13 cellular contexts compared by ENCODE assay signal in the genomic region with DNA sequence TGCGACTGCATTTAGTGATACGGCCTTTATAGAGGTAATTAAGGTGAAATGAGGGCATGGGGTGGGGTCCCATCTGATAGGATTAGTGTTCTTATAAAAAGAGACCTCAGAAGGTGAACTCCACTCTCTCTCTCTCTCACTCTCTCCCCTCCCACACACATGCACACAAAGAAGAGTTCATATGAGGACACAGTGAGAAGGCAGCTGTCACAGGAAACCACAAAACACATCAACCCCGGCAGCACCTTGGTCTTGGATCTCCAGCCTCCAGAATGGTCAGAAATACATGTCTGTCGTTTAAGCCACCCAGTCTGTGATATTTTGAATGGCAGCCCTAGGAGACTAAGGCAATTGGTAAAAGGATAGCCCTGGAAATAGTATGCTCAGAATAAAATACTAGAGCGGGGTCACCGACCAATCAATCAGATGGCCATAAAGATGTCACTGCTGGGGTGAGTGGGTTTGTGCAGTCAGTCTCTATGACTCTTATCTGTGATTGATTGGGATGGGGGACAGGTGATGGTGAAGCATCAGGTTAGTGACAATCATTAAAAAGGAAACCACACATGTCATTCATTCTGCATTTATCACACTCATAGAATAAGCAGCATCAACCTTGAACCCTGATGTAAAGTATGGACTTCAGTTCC.
DNase-seq lines count a peak whose midpoint lies in the region; ATAC-seq and TF ChIP-seq lines count a peak whose summit lies in the region.
"Had no signal": no experiment of that assay in that cellular context is flagged by ENCODE, and none has a peak within 500 bp of the region (broad histone marks: within the 10 kb centered on the region; RNA-seq: fewer than 3 reads in every experiment).

No MANE protein-coding gene starts in this region.

- H3K27ac ChIP-seq in KOPT-K1 (ENCODE audit: low read depth, low read length, poor library complexity, severe bottlenecking) (peak overlapping the region; percentile 58), esophagus squamous epithelium (no peak overlapping the region), heart left ventricle (no peak overlapping the region)

- H3K4me1 ChIP-seq in esophagus squamous epithelium (no peaks in the 10 kb centered on the region), heart left ventricle (no peaks in the 10 kb centered on the region)

- intact Hi-C loops in esophagus squamous epithelium (cut with DNase I) (no loop called here), heart left ventricle (cut with DNase I) (no loop called here)

- H3K4me3 ChIP-seq in esophagus squamous epithelium, result no peak overlapping the region
- no peak overlapping the region for H3K4me3 ChIP-seq in heart left ventricle

- WGBS in esophagus squamous epithelium, 2 donors, result 55 to 70% methylated on average over 6 of the region's 6 CpGs
- WGBS in heart left ventricle, 4 donors, result 65 to 80% (median 74%) methylated on average over 6 of the region's 6 CpGs

- ATAC-seq in GM18498 (IDR thresholded peaks at IDR 0.05; ENCODE audit: unreplicated experiment) (peak; percentile 46), heart left ventricle (no peak), HG02981 (IDR thresholded peaks at IDR 0.05; ENCODE audit: unreplicated experiment) (no peak), esophagus mucosa (no peak)

- H3K36me3 ChIP-seq in KOPT-K1 (ENCODE audit: insufficient read depth, low read length), result no peaks in the 10 kb centered on the region
- H3K36me3 ChIP-seq in esophagus squamous epithelium, result no peaks in the 10 kb centered on the region
- no peaks in the 10 kb centered on the region for H3K36me3 ChIP-seq in heart left ventricle

- H3K27me3 ChIP-seq in esophagus squamous epithelium, result no peaks in the 10 kb centered on the region
- H3K27me3 ChIP-seq in heart left ventricle, result peaks cover 0 to 5% (median 0%) of the 10 kb centered on the region in 9 donors

- no peak for DNase-seq in HEK293T (ENCODE audit: extremely low spot score)
- DNase-seq in iris pigment epithelial cell (ENCODE audit: low read depth), result peak; percentile 10
- DNase-seq in esophagus squamous epithelium (lab: John Stamatoyannopoulos, UW), result no peak
- no peak for DNase-seq in heart left ventricle
- DNase-seq: activated CD4-positive, alpha-beta T cell treated with anti-CD3 and anti-CD28 coated beads for 4 hours; CD4-positive, alpha-beta T cell; NCI-H1436 treated with DMSO at 0.1 percent for 48 hours; NCI-H524 treated with DMSO at 0.1 percent for 48 hours; stimulated activated CD4-positive, alpha-beta T cell treated with anti-CD3 and anti-CD28 coated beads, Interleukin-12 subunit alpha, Interleukin-12 subunit beta, amount 100 ng/mL, for 4 hours had no signal

- POLR2A ChIA-PET in HEK293T (lab: Yijun Ruan, JAX), result no interaction called here

- TF ChIP-seq POLR2A in esophagus squamous epithelium (IDR thresholded peaks at IDR 0.05), result no peak
- TF ChIP-seq POLR2A in heart left ventricle (IDR thresholded peaks at IDR 0.05), result no peak

- no peak for TF ChIP-seq CTCF in esophagus squamous epithelium (IDR thresholded peaks at IDR 0.05)
- TF ChIP-seq CTCF in heart left ventricle (IDR thresholded peaks at IDR 0.05), result no peak

- CTCF ChIA-PET in HEK293T (lab: Yijun Ruan, JAX), result no interaction called here

- H3K9me3 ChIP-seq in KOPT-K1 (ENCODE audit: insufficient read depth, low read length, poor library complexity, severe bottlenecking) (peaks cover 32% of the 10 kb centered on the region), esophagus squamous epithelium (no peaks in the 10 kb centered on the region), heart left ventricle (peaks cover 0 to 24% (median 7%) of the 10 kb centered on the region in 12 donors)

TF ChIP-seq in HEK293T, 16 proteins besides CTCF, POLR2A, EP300 and RAD21:
- TF ChIP-seq, protein P1, sequence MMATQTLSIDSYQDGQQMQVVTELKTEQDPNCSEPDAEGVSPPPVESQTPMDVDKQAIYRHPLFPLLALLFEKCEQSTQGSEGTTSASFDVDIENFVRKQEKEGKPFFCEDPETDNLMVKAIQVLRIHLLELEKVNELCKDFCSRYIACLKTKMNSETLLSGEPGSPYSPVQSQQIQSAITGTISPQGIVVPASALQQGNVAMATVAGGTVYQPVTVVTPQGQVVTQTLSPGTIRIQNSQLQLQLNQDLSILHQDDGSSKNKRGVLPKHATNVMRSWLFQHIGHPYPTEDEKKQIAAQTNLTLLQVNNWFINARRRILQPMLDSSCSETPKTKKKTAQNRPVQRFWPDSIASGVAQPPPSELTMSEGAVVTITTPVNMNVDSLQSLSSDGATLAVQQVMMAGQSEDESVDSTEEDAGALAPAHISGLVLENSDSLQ (IDR thresholded peaks at IDR 0.05), result peak; percentile 84
- no peak for TF ChIP-seq ZNF384 (IDR thresholded peaks at IDR 0.05)
